Comparison of ENCODE assay signal across 17 cellular contexts in the genomic region with DNA sequence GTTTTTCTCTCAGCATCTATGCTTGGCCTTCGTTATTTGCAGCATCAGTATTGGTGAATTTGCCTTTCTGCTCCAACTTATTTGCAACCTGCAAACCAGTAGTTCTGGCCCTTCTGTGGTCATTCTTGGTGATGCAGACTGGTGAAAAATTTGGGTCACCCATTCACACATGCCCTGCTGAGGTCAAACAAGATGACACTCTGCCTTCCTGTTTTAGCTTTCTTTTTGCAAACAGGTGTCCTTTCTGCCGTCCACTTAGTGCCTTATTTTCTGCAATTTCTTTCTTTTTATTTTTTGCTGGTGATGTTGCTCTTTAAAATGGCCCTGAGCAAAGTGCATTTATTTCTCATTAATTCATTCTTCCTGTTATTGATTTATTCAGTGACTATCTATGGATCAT. TPM values are rescaled to one million over a fixed set of nuclear protein-coding genes. Genes with fewer than 3 reads are reported as not detected.
DNase-seq lines count a peak whose midpoint lies in the region; ATAC-seq and TF ChIP-seq lines count a peak whose summit lies in the region.
"Had no signal": no experiment of that assay in that cellular context is flagged by ENCODE, and none has a peak within 500 bp of the region (broad histone marks: within the 10 kb centered on the region; RNA-seq: fewer than 3 reads in every experiment).

No MANE protein-coding gene starts in this region.

- H3K9ac ChIP-seq in HCT116 (ENCODE audit: low read length) = no peak overlapping the region
- H3K9ac ChIP-seq in OCI-LY1 (ENCODE audit: low read length) = peak overlapping the region; percentile 68

- H3K4me1 Mint-ChIP-seq in natural killer cell = peaks cover 95% of the 10 kb centered on the region in 2 donors

- H3K4me1 ChIP-seq in HCT116 (ENCODE audit: control insufficient read depth in 1 of 2, insufficient read depth in 2 of 2, low read length in 2 of 2) = no peaks in the 10 kb centered on the region
- H3K4me1 ChIP-seq in OCI-LY1 (ENCODE audit: insufficient read depth, low read length, severe bottlenecking) = peaks cover 85% of the 10 kb centered on the region
- H3K4me1 ChIP-seq: lower lobe of right lung, right atrium auricular region, upper lobe of left lung had no signal

- no peaks in the 10 kb centered on the region for H3K9me2 ChIP-seq in HCT116 (ENCODE audit: insufficient read depth)
- H3K9me2 ChIP-seq in OCI-LY1 (ENCODE audit: low read depth, low read length) = no peaks in the 10 kb centered on the region

- POLR2A ChIA-PET in HCT116 (lab: Charles Lee) = no interaction called here

- H2AFZ ChIP-seq in HCT116 (ENCODE audit: low read depth, low read length, poor library complexity, severe bottlenecking) = no peak overlapping the region
- H2AFZ ChIP-seq in OCI-LY1 (ENCODE audit: low read length) = no peak overlapping the region

- RAD21 ChIA-PET in HCT116 (lab: Charles Lee; ENCODE audit: low non-redundant PET in 1 of 2, low total read pairs in 2 of 2, uncharacterized antibody in 2 of 2, unreplicated experiment in 2 of 2) = no interaction called here

- H3K79me2 ChIP-seq in HCT116 (ENCODE audit: insufficient read depth, low read length) = peaks cover 4% of the 10 kb centered on the region; the same call in 1 of the 2 replicates
- peaks cover 73% of the 10 kb centered on the region for H3K79me2 ChIP-seq in OCI-LY1 (ENCODE audit: insufficient read depth, low read length)

- TF ChIP-seq CTCF in HCT116 (IDR thresholded peaks at IDR 0.05 in 2 of 3, conservative IDR thresholded peaks at IDR 0.05 in 1 of 3; ENCODE audit: borderline replicate concordance in 1 of 3, insufficient read depth in 1 of 3, low read depth in 2 of 3, low read length in 2 of 3) (no peak), OCI-LY1 (IDR thresholded peaks at IDR 0.05; ENCODE audit: low read length) (no peak), natural killer cell (IDR thresholded peaks at IDR 0.05) (no peak)

- H3K4me2 ChIP-seq in HCT116 (ENCODE audit: low read length) (no peak overlapping the region), OCI-LY1 (ENCODE audit: low read length) (peak overlapping the region; percentile 60)

- no peaks in the 10 kb centered on the region for H3K36me3 ChIP-seq in HCT116 (ENCODE audit: control insufficient read depth in 1 of 2, insufficient read depth in 2 of 2, low read length in 2 of 2)
- H3K36me3 ChIP-seq in OCI-LY1 (ENCODE audit: insufficient read depth, low read length) = peaks cover 52% of the 10 kb centered on the region
- H3K36me3 ChIP-seq: lower lobe of right lung, right atrium auricular region, upper lobe of left lung had no signal

- H3K4me3 Mint-ChIP-seq in natural killer cell = peak overlapping the region; percentile 86

- intact Hi-C loops in HCT116 (cut with micrococcal nuclease) (no loop called here), natural killer cell (cut with micrococcal nuclease) (loop anchor here (1.0 to 2.0 kb wide), 2 partner anchors 14 to 32 kb away; no protein-coding TSS in a partner anchor)

- no peaks in the 10 kb centered on the region for H3K27me3 Mint-ChIP-seq in natural killer cell (ENCODE audit: low read depth in 2 of 2)

- H3K4me3 ChIP-seq in HCT116 (replicated peaks in 1 of 2; ENCODE audit: low read depth in 1 of 2, low read length in 2 of 2) (no peak overlapping the region), OCI-LY1 (ENCODE audit: low read depth, low read length, poor library complexity, severe bottlenecking) (peak overlapping the region; percentile 31)
- H3K4me3 ChIP-seq: lower lobe of right lung, right atrium auricular region, upper lobe of left lung had no signal

- TF ChIP-seq POLR2A in HCT116 (IDR thresholded peaks at IDR 0.05; ENCODE audit: borderline replicate concordance, extremely low read depth, insufficient read depth, insufficient read length) = no peak

- H3K27me3 ChIP-seq in HCT116 (ENCODE audit: insufficient read depth, low read length) (no peaks in the 10 kb centered on the region), OCI-LY1 (ENCODE audit: insufficient read depth, low read length) (no peaks in the 10 kb centered on the region)
- H3K27me3 ChIP-seq: right atrium auricular region, upper lobe of left lung had no signal

- CTCF ChIA-PET in HCT116 (lab: Charles Lee) = no interaction called here

- no peaks in the 10 kb centered on the region for H3K9me3 ChIP-seq in HCT116 (ENCODE audit: control insufficient read depth in 1 of 2, insufficient read depth in 1 of 2, low read depth in 1 of 2, low read length in 2 of 2)
- no peaks in the 10 kb centered on the region for H3K9me3 ChIP-seq in OCI-LY1 (ENCODE audit: low read length)
- H3K9me3 ChIP-seq: lower lobe of right lung, right atrium auricular region, upper lobe of left lung had no signal

- no peak overlapping the region for H3K27ac ChIP-seq in HCT116 (ENCODE audit: low read depth, low read length)
- H3K27ac ChIP-seq in OCI-LY1 (ENCODE audit: low read depth, low read length, poor library complexity, severe bottlenecking) = peak overlapping the region; percentile 100
- H3K27ac ChIP-seq: C4-2B, lower lobe of right lung, right atrium auricular region, upper lobe of left lung had no signal

- BruUV-seq in HCT116 (replicated peaks; lab: Mats Ljungman, UMichigan) = no TSS peak

- H4K20me1 ChIP-seq in HCT116 (ENCODE audit: insufficient read depth) (0 out of 2 replicates have a peak, but pooled peaks cover 4% of the 10 kb centered on the region), OCI-LY1 (ENCODE audit: insufficient read depth, low read length) (no peaks in the 10 kb centered on the region)

- ATAC-seq in GM18498 (IDR thresholded peaks at IDR 0.05; ENCODE audit: unreplicated experiment) = peak; percentile 34
- peak; percentile 31; the same call in 1 of the 2 replicates for ATAC-seq in HCT116
- peak; percentile 34 to 68 (median 60) for ATAC-seq in natural killer cell
- no peak for ATAC-seq in HG03342 (IDR thresholded peaks at IDR 0.05; ENCODE audit: unreplicated experiment)
- ATAC-seq: lower lobe of right lung had no signal

- TF ChIP-seq RAD21 in HCT116 (IDR thresholded peaks at IDR 0.05; ENCODE audit: low read depth) = no peak

- no peaks in the 10 kb centered on the region for H3K9me3 Mint-ChIP-seq in natural killer cell

- peak overlapping the region; percentile 98 to 99 for H3K27ac Mint-ChIP-seq in natural killer cell

- H3K36me3 Mint-ChIP-seq in natural killer cell = no peaks in the 10 kb centered on the region

- DNase-seq in HCT116 (ENCODE audit: low read depth, low spot score) (no peak), natural killer cell (no peak), NCI-H748 treated with DMSO at 0.1 percent for 48 hours (lab: John Stamatoyannopoulos, UW) (no peak), cortex of kidney (lab: John Stamatoyannopoulos, UW) (no peak), NOMO-1 treated with DMSO at 0.1 percent for 48 hours (lab: John Stamatoyannopoulos, UW; ENCODE audit: unreplicated experiment) (no peak)
- DNase-seq: activated CD8-positive, alpha-beta memory T cell treated with anti-CD3 and anti-CD28 coated beads, Interleukin-2, amount 50 U/mL, for 4 hours; DMS79 treated with DMSO at 0.1 percent for 48 hours; effector memory CD4-positive, alpha-beta T cell; lower lobe of right lung; NCI-H1930; upper lobe of left lung had no signal

- peaks cover 14% of the 10 kb centered on the region for H3F3A ChIP-seq in OCI-LY1 (ENCODE audit: insufficient read depth, low read length)

TF ChIP-seq in HCT116, 20 proteins besides CTCF, POLR2A, EP300 and RAD21:
- no peak for TF ChIP-seq CEBPB (IDR thresholded peaks at IDR 0.05; ENCODE audit: low read depth)
- no peak for TF ChIP-seq YY1 (IDR thresholded peaks at IDR 0.05; ENCODE audit: extremely low read depth, insufficient replicate concordance, low read depth, low read length)
- no peak for TF ChIP-seq SP1 (IDR thresholded peaks at IDR 0.05; ENCODE audit: low read depth)
- TF ChIP-seq POLR2AphosphoS5 (IDR thresholded peaks at IDR 0.05; ENCODE audit: low read depth, low read length) = no peak

RNA-seq across cellular contexts. Expression of gene PLCG2, which starts 31.3 kb away (rescaled TPM):
- total RNA-seq in HCT116 (2021; ENCODE audit: unreplicated experiment) (31.2 TPM), natural killer cell (100 to 1,000 TPM; 250 to 298 (median 285) TPM)
- polyA plus RNA-seq in HCT116 (2012) = 19.8 and 21.8 TPM in 2 replicates
- polyA plus RNA-seq: neural cell had no signal
